9 cellular contexts compared by ENCODE assay signal in the genomic region with DNA sequence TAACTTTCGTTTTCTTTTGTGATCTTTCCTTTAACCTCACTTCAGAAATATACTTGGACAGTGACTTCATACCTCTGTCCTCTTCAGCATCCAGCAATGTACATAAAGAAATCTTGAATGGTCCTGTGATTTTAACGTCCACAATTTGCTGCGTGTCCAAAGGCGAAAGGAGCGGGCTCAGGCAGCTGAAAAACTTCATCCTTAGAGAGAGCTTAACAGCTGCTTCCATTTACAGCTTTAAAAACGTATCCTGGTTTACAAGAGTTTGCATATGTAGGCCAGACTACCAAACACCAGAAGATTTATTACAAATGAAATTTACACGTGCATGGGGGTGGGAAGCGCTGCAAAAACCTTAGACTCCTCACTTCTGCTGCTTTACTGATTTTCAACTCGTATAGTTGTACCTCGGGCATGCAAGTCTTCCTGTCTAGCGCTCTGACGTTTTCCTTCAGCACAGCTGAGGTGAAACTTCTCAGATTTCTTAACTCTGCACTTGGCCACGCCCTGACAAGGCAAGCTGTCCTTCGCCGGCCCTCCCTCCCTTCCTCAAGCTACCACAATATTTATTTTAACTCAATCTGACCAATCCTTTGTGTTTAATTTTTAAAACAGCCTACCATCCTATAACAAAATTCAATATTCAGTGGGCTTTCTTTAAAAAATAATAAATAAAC.
A peak's percentile ranks its signal among the peaks of the same experiment; 100 is the strongest.
DNase-seq lines count a peak whose midpoint lies in the region; ATAC-seq lines count a peak whose summit lies in the region.
"Had no signal": no experiment of that assay in that cellular context is flagged by ENCODE, and none has a peak within 500 bp of the region (broad histone marks: within the 10 kb centered on the region; RNA-seq: fewer than 3 reads in every experiment).

No MANE protein-coding gene starts in this region.

- ATAC-seq in right cardiac atrium (peak; percentile 54 to 84), sciatic nerve (peak; percentile 60), GM21447 (IDR thresholded peaks at IDR 0.05; ENCODE audit: unreplicated experiment) (no peak)

- peak; percentile 48 for DNase-seq in HT1080 (ENCODE audit: low read depth)
- peak; percentile 12 for DNase-seq in SK-N-DZ (ENCODE audit: low spot score)
- DNase-seq in right cardiac atrium, result peak in 2 of 3 donors; percentile 8 to 51
- no peak for DNase-seq in sciatic nerve (ENCODE audit: low spot score)
- DNase-seq in UCSD-AML1 (lab: John Stamatoyannopoulos, UW; ENCODE audit: unreplicated experiment), result no peak
- no peak for DNase-seq in activated CD4-positive, alpha-beta T cell treated with anti-CD3 and anti-CD28 coated beads, Interleukin-2, amount 50 U/mL, for 1 hour
- no peak for DNase-seq in stimulated activated CD4-positive, alpha-beta T cell treated with anti-CD3 and anti-CD28 coated beads, Interleukin-4, amount 100 ng/mL, for 4 hours

- no peak overlapping the region for H3K27ac ChIP-seq in right cardiac atrium (ENCODE audit: low read length)
- H3K27ac ChIP-seq: VCaP had no signal

- H3K4me3 ChIP-seq in right cardiac atrium (ENCODE audit: low read length), result peak overlapping the region; percentile 38

- no peaks in the 10 kb centered on the region for H3K27me3 ChIP-seq in right cardiac atrium (ENCODE audit: control insufficient read depth, insufficient read depth)

- H3K9me3 ChIP-seq in right cardiac atrium (ENCODE audit: control insufficient read depth, low read length), result no peaks in the 10 kb centered on the region

- 3% methylated on average over 15 of the region's 15 CpGs for WGBS in right cardiac atrium

- H3K4me1 ChIP-seq in right cardiac atrium (ENCODE audit: control insufficient read depth, insufficient read depth, low read length), result no peaks in the 10 kb centered on the region

- intact Hi-C loops in right cardiac atrium (cut with DNase I), result no loop called here
- intact Hi-C loops in sciatic nerve (cut with DNase I), result no loop called here

Comparison
In these comparisons a context has a peak if more than half of its experiments do, and no peak if none do; other contexts are left out.
1. DNase-seq: peak in HT1080 (single experiment), SK-N-DZ (single experiment) and right cardiac atrium (2 of 3); none in sciatic nerve (single experiment), UCSD-AML1 (single experiment), activated CD4-positive, alpha-beta T cell treated with anti-CD3 and anti-CD28 coated beads, Interleukin-2, amount 50 U/mL, for 1 hour (single experiment) and stimulated activated CD4-positive, alpha-beta T cell treated with anti-CD3 and anti-CD28 coated beads, Interleukin-4, amount 100 ng/mL, for 4 hours (0 of 2).